In genomic region chr3:156908398-156908797, GRCh38 we compare ENCODE assay signal across 20 cellular contexts.
DNase-seq lines count a peak whose midpoint lies in the region; ATAC-seq, FAIRE-seq and TF ChIP-seq lines count a peak whose summit lies in the region.
"Had no signal": no experiment of that assay in that cellular context is flagged by ENCODE, and none has a peak within 500 bp of the region (broad histone marks: within the 10 kb centered on the region; RNA-seq: fewer than 3 reads in every experiment).

No MANE protein-coding gene starts in this region.

- no peak for ATAC-seq in HepG2
- no peak for ATAC-seq in GM21367 (IDR thresholded peaks at IDR 0.05; ENCODE audit: unreplicated experiment)
- ATAC-seq: CD8-positive, alpha-beta T cell had no signal

- H3K27me3 ChIP-seq in liver (ENCODE audit: control insufficient read depth in 4 of 4, insufficient read depth in 4 of 4, low read length in 3 of 4) (no peaks in the 10 kb centered on the region), HepG2 (ENCODE audit: control insufficient read depth in 1 of 2, insufficient read depth in 2 of 2, low read length in 2 of 2) (no peaks in the 10 kb centered on the region), testis (no peaks in the 10 kb centered on the region)
- H3K27me3 ChIP-seq: BLaER1 treated with 17β-estradiol and CSF1 and Interleukin-3, amounts not matched to agents 10 nM and 100 nM had no signal

- WGBS in liver: 86% methylated on average over 1 of the region's 1 CpG
- 12% methylated on average over 1 of the region's 1 CpG for WGBS in HepG2 (ENCODE audit: low lambda C conversion rate)
- WGBS in testis, 2 donors: 22 to 39% methylated on average over 1 of the region's 1 CpG

- H3K4me3 ChIP-seq in liver (ENCODE audit: low read depth in 1 of 3, low read length in 3 of 3) (no peak overlapping the region), HepG2 (replicated peaks in 1 of 3; ENCODE audit: insufficient read depth in 1 of 3, low read depth in 2 of 3, low read length in 3 of 3) (no peak overlapping the region), testis (no peak overlapping the region)
- H3K4me3 ChIP-seq: BLaER1 treated with 17β-estradiol and CSF1 and Interleukin-3, amounts not matched to agents 10 nM and 100 nM had no signal

- no peak overlapping the region for H2AFZ ChIP-seq in HepG2 (ENCODE audit: low read length)

- no peaks in the 10 kb centered on the region for H3K9me3 ChIP-seq in liver (ENCODE audit: control insufficient read depth in 4 of 4, low read length in 3 of 4)
- no peaks in the 10 kb centered on the region for H3K9me3 ChIP-seq in HepG2 (ENCODE audit: low read length)
- no peaks in the 10 kb centered on the region for H3K9me3 ChIP-seq in testis
- H3K9me3 ChIP-seq: BLaER1 treated with 17β-estradiol and CSF1 and Interleukin-3, amounts not matched to agents 10 nM and 100 nM; Caco-2 had no signal

- in situ Hi-C loops in HepG2 (cut with HindIII; ENCODE audit: extremely low pct_ligation_motif_present, low pct_unique_long_range_greater_than_20kb) (no loop called here), ACHN (cut with HindIII; ENCODE audit: low pct_ligation_motif_present, low pct_unique_long_range_greater_than_20kb, low sequenced_read_pairs) (no loop called here)

- POLR2A ChIA-PET in HepG2 (lab: Yijun Ruan, JAX): no interaction called here

- H3K9ac ChIP-seq in liver (ENCODE audit: low read depth in 1 of 2, low read length in 2 of 2): no peak overlapping the region
- H3K9ac ChIP-seq in HepG2 (ENCODE audit: insufficient read depth, low read depth, low read length): no peak overlapping the region
- H3K9ac ChIP-seq: BLaER1 treated with 17β-estradiol and CSF1 and Interleukin-3, amounts not matched to agents 10 nM and 100 nM had no signal

- no peaks in the 10 kb centered on the region for H3K4me1 ChIP-seq in liver (ENCODE audit: control insufficient read depth in 4 of 4, insufficient read depth in 4 of 4, low read length in 3 of 4)
- H3K4me1 ChIP-seq in HepG2 (ENCODE audit: insufficient read depth, low read length): no peaks in the 10 kb centered on the region
- peaks cover 11% of the 10 kb centered on the region for H3K4me1 ChIP-seq in testis
- H3K4me1 ChIP-seq: BLaER1 treated with 17β-estradiol and CSF1 and Interleukin-3, amounts not matched to agents 10 nM and 100 nM; Caco-2 had no signal

- H3K36me3 ChIP-seq in liver (ENCODE audit: control insufficient read depth in 4 of 4, insufficient read depth in 3 of 4, low read depth in 1 of 4, low read length in 3 of 4): no peaks in the 10 kb centered on the region
- H3K36me3 ChIP-seq in HepG2 (replicated peaks in 1 of 2; ENCODE audit: control insufficient read depth in 1 of 2, insufficient read depth in 2 of 2, low read length in 2 of 2): no peaks in the 10 kb centered on the region
- no peaks in the 10 kb centered on the region for H3K36me3 ChIP-seq in testis (ENCODE audit: low read depth, missing control alignments)
- H3K36me3 ChIP-seq: BLaER1 treated with 17β-estradiol and CSF1 and Interleukin-3, amounts not matched to agents 10 nM and 100 nM had no signal

- CTCF ChIA-PET in HepG2 (lab: Yijun Ruan, JAX; ENCODE audit: low intra/inter-chr PET ratio, low total read pairs): no interaction called here

- TF ChIP-seq CTCF in liver (IDR thresholded peaks at IDR 0.05; ENCODE audit: low read depth, low read length, missing input control): no peak
- TF ChIP-seq CTCF in HepG2 (CRISPR knock-in tag; IDR thresholded peaks at IDR 0.05): no peak
- no peak for TF ChIP-seq CTCF in testis (IDR thresholded peaks at IDR 0.05)

- H3K79me2 ChIP-seq in HepG2 (ENCODE audit: insufficient read depth, low read length): no peaks in the 10 kb centered on the region

- no peak for TF ChIP-seq EP300 in HepG2 (IDR thresholded peaks at IDR 0.05; ENCODE audit: low read depth in 2 of 2, low read length in 2 of 2)
- no peak for TF ChIP-seq EP300 in HepG2 (CRISPR knock-in tag; IDR thresholded peaks at IDR 0.05; ENCODE audit: borderline replicate concordance)

- no peak for TF ChIP-seq POLR2A in HepG2 (IDR thresholded peaks at IDR 0.05; ENCODE audit: insufficient read depth in 1 of 2, low read depth in 2 of 2, low read length in 2 of 2)
- no peak for TF ChIP-seq POLR2A in testis (IDR thresholded peaks at IDR 0.05)

- intact Hi-C loops in HepG2 (cut with micrococcal nuclease; ENCODE audit: unreplicated experiment): no loop called here
- intact Hi-C loops in testis (cut with DNase I; ENCODE audit: low total_unique reads): no loop called here

- H3K4me2 ChIP-seq in HepG2 (ENCODE audit: low read depth, low read length): no peak overlapping the region
- H3K4me2 ChIP-seq: BLaER1 treated with 17β-estradiol and CSF1 and Interleukin-3, amounts not matched to agents 10 nM and 100 nM had no signal

- H4K20me1 ChIP-seq in HepG2 (ENCODE audit: insufficient read depth, low read length): no peaks in the 10 kb centered on the region
- H4K20me1 ChIP-seq: BLaER1 treated with 17β-estradiol and CSF1 and Interleukin-3, amounts not matched to agents 10 nM and 100 nM had no signal

- TF ChIP-seq RAD21 in liver (IDR thresholded peaks at IDR 0.05) (no peak), HepG2 (CRISPR knock-in tag; IDR thresholded peaks at IDR 0.05) (no peak)

- no peak for FAIRE-seq in HepG2 (lab: Jason Lieb, UNC)
- FAIRE-seq: A204.1, D721Med, G401.6, GM12891, GM19239 had no signal

- no TSS peak for BruUV-seq in HepG2 (replicated peaks; lab: Mats Ljungman, UMichigan)

- DNase-seq in HepG2 (ENCODE audit: low spot score) (no peak), testis (peak; percentile 56), ACHN (no peak)
- DNase-seq: 8988T; AML-193; Caco-2; Calu3; CD4-positive, alpha-beta T cell; CD8-positive, alpha-beta T cell; DMS79 treated with DMSO at 0.1 percent for 48 hours; GF-D8 had no signal

- H3K27ac ChIP-seq in liver (ENCODE audit: low read depth in 1 of 2, low read length in 2 of 2) (no peak overlapping the region), HepG2 (ENCODE audit: extremely low read length, insufficient read depth, low read length) (no peak overlapping the region), testis (peak overlapping the region; percentile 48 to 69)
- H3K27ac ChIP-seq: BLaER1 treated with 17β-estradiol and CSF1 and Interleukin-3, amounts not matched to agents 10 nM and 100 nM; C4-2B had no signal

TF ChIP-seq in liver, 16 proteins besides CTCF, POLR2A, EP300 and RAD21:
- TF ChIP-seq FOXA1 (IDR thresholded peaks at IDR 0.05) (no peak), NR2F2 (IDR thresholded peaks at IDR 0.05) (peak; percentile 78), RXRA (IDR thresholded peaks at IDR 0.05) (peak in 1 of 2 donors; percentile 13)
TF ChIP-seq in liver: peak in this region for 2.

TF ChIP-seq in HepG2, 621 proteins besides CTCF, POLR2A, EP300 and RAD21 (continues in another document):
- no peak for TF ChIP-seq HMGXB3 (CRISPR knock-in tag; IDR thresholded peaks at IDR 0.05; ENCODE audit: borderline replicate concordance)
- TF ChIP-seq ATF2 (CRISPR knock-in tag; IDR thresholded peaks at IDR 0.05): no peak
- TF ChIP-seq SOX5 (CRISPR knock-in tag; IDR thresholded peaks at IDR 0.05; ENCODE audit: borderline replicate concordance): no peak
- TF ChIP-seq IKZF5 (CRISPR knock-in tag; IDR thresholded peaks at IDR 0.05): no peak
- TF ChIP-seq TARDBP (CRISPR knock-in tag; IDR thresholded peaks at IDR 0.05): no peak
- no peak for TF ChIP-seq XBP1 (CRISPR knock-in tag; IDR thresholded peaks at IDR 0.05)
- no peak for TF ChIP-seq GATAD2A (CRISPR knock-in tag; IDR thresholded peaks at IDR 0.05)

Comparison
In these comparisons a context has a peak if more than half of its experiments do, and no peak if none do; other contexts are left out.
1. H3K27ac ChIP-seq: peak in testis (2 of 2); none in liver (0 of 2) and HepG2 (single experiment).